In genomic region chr12:48350249-48351021, GRCh38 we compare ENCODE assay signal across 8 cellular contexts. TPM values are rescaled to one million over a fixed set of nuclear protein-coding genes. Genes with fewer than 3 reads are reported as not detected.
DNase-seq lines count a peak whose midpoint lies in the region; ATAC-seq, FAIRE-seq and TF ChIP-seq lines count a peak whose summit lies in the region.

TSS of gene ZNF641 (minus strand) at chr12:48350919. CDS start at chr12:48348090, 2,829 bp downstream.

- peaks cover 14% of the 10 kb centered on the region for H3K4me1 Mint-ChIP-seq in activated T-helper 17 cell treated with anti-CD3 and anti-CD28 coated beads, Interleukin-2, amount 50 U/mL, for 72 hours
- peaks cover 35% of the 10 kb centered on the region in 2 donors for H3K4me1 Mint-ChIP-seq in natural killer cell treated with Interleukin-12 subunit alpha and Interleukin-12 subunit beta and Interleukin-15 and Interleukin-18, amount 100 ng/mL, for 72 hours (ENCODE audit: low read depth in 2 of 2)

- ATAC-seq in GM19468 (IDR thresholded peaks at IDR 0.05; ENCODE audit: extremely low read depth, unreplicated experiment) = peak; percentile 68
- peak; percentile 91 for ATAC-seq in activated T-helper 17 cell treated with anti-CD3 and anti-CD28 coated beads, Interleukin-2, amount 50 U/mL, for 72 hours (replicated peaks)
- peak; percentile 94 to 95 for ATAC-seq in natural killer cell treated with Interleukin-12 subunit alpha and Interleukin-12 subunit beta and Interleukin-15 and Interleukin-18, amount 100 ng/mL, for 72 hours
- peak; percentile 85 for ATAC-seq in stimulated activated naive CD8-positive, alpha-beta T cell treated with anti-CD3 and anti-CD28 coated beads, Interleukin-15, Interleukin-2, amounts not matched to agents 100 U/mL and 50 U/mL, for 24 hours

- H3K27me3 Mint-ChIP-seq in activated T-helper 17 cell treated with anti-CD3 and anti-CD28 coated beads, Interleukin-2, amount 50 U/mL, for 72 hours = no peaks in the 10 kb centered on the region
- no peaks in the 10 kb centered on the region for H3K27me3 Mint-ChIP-seq in natural killer cell treated with Interleukin-12 subunit alpha and Interleukin-12 subunit beta and Interleukin-15 and Interleukin-18, amount 100 ng/mL, for 72 hours

- H3K4me3 Mint-ChIP-seq in activated T-helper 17 cell treated with anti-CD3 and anti-CD28 coated beads, Interleukin-2, amount 50 U/mL, for 72 hours = peak within 1 kb of the TSS; percentile 95
- peak within 1 kb of the TSS; percentile 98 for H3K4me3 Mint-ChIP-seq in natural killer cell treated with Interleukin-12 subunit alpha and Interleukin-12 subunit beta and Interleukin-15 and Interleukin-18, amount 100 ng/mL, for 72 hours

- peak within 1 kb of the TSS; percentile 73 for H3K4me3 ChIP-seq in fibroblast of pulmonary artery (replicated peaks; ENCODE audit: low read depth, low read length)

- DNase-seq in Caki2 (ENCODE audit: low read depth) (peak; percentile 68), HT-29 (ENCODE audit: low spot score) (peak; percentile 76), RCC 7860 (ENCODE audit: low spot score) (peak; percentile 33), fibroblast of pulmonary artery (ENCODE audit: low read depth) (peak; percentile 73)
- DNase-seq in natural killer cell treated with Interleukin-12 subunit alpha and Interleukin-12 subunit beta and Interleukin-15 and Interleukin-18, amount 100 ng/mL, for 72 hours (ENCODE audit: low spot score) = peak; percentile 91
- DNase-seq in stimulated activated naive CD8-positive, alpha-beta T cell treated with anti-CD3 and anti-CD28 coated beads, Interleukin-15, Interleukin-2, amounts not matched to agents 100 U/mL and 50 U/mL, for 24 hours = peak; percentile 79

- peak within 1 kb of the TSS; percentile 92 for H3K27ac Mint-ChIP-seq in activated T-helper 17 cell treated with anti-CD3 and anti-CD28 coated beads, Interleukin-2, amount 50 U/mL, for 72 hours
- H3K27ac Mint-ChIP-seq in natural killer cell treated with Interleukin-12 subunit alpha and Interleukin-12 subunit beta and Interleukin-15 and Interleukin-18, amount 100 ng/mL, for 72 hours = peak within 1 kb of the TSS; percentile 95 to 96

- H3K9me3 Mint-ChIP-seq in activated T-helper 17 cell treated with anti-CD3 and anti-CD28 coated beads, Interleukin-2, amount 50 U/mL, for 72 hours = no peaks in the 10 kb centered on the region
- no peaks in the 10 kb centered on the region for H3K9me3 Mint-ChIP-seq in natural killer cell treated with Interleukin-12 subunit alpha and Interleukin-12 subunit beta and Interleukin-15 and Interleukin-18, amount 100 ng/mL, for 72 hours

- FAIRE-seq in RCC 7860 (lab: Jason Lieb, UNC) = no peak

- H3K36me3 Mint-ChIP-seq in activated T-helper 17 cell treated with anti-CD3 and anti-CD28 coated beads, Interleukin-2, amount 50 U/mL, for 72 hours (ENCODE audit: low read depth) = peaks cover 27% of the 10 kb centered on the region
- peaks cover 17% of the 10 kb centered on the region for H3K36me3 Mint-ChIP-seq in natural killer cell treated with Interleukin-12 subunit alpha and Interleukin-12 subunit beta and Interleukin-15 and Interleukin-18, amount 100 ng/mL, for 72 hours

- TF ChIP-seq CTCF in fibroblast of pulmonary artery (IDR thresholded peaks at IDR 0.05; ENCODE audit: low read length, missing control alignments) = no peak

- in situ Hi-C loops in Caki2 (cut with HindIII; ENCODE audit: low pct_unique_long_range_greater_than_20kb, low sequenced_read_pairs) = no loop called here

RNA-seq across cellular contexts. Expression of gene ZNF641, which starts in this region (rescaled TPM):
- 3.5 and 4.4 TPM in 2 replicates for total RNA-seq in Caki2 (2014; rRNA removed; shearing (Covaris generic); ENCODE audit: low replicate concordance)
- 7.5 and 7.7 TPM in 2 replicates for total RNA-seq in HT-29 (2014; rRNA removed; shearing (Covaris generic))
- total RNA-seq in activated T-helper 17 cell treated with anti-CD3 and anti-CD28 coated beads, Interleukin-2, amount 50 U/mL, for 72 hours = 10 to 100 TPM in 1 of 2 donors, 1 to 10 TPM in 1; 7.6 to 14.9 TPM
- total RNA-seq in natural killer cell treated with Interleukin-12 subunit alpha and Interleukin-12 subunit beta and Interleukin-15 and Interleukin-18, amount 100 ng/mL, for 72 hours = 10 to 100 TPM; 19.5 to 35.7 TPM

Comparison
In these comparisons a context has a peak if more than half of its experiments do, and no peak if none do; other contexts are left out.
1. Peak in every context shown above with its lines: DNase-seq, ATAC-seq and H3K4me3 ChIP-seq.
2. DNase-seq: peak in every context shown above with its lines; median percentile 91 in natural killer cell treated with Interleukin-12 subunit alpha and Interleukin-12 subunit beta and Interleukin-15 and Interleukin-18, amount 100 ng/mL, for 72 hours; 79 in stimulated activated naive CD8-positive, alpha-beta T cell treated with anti-CD3 and anti-CD28 coated beads, Interleukin-15, Interleukin-2, amounts not matched to agents 100 U/mL and 50 U/mL, for 24 hours; 76 in HT-29; 73 in fibroblast of pulmonary artery; 68 in Caki2; 33 in RCC 7860.